19 cellular contexts compared by ENCODE assay signal in the genomic region with DNA sequence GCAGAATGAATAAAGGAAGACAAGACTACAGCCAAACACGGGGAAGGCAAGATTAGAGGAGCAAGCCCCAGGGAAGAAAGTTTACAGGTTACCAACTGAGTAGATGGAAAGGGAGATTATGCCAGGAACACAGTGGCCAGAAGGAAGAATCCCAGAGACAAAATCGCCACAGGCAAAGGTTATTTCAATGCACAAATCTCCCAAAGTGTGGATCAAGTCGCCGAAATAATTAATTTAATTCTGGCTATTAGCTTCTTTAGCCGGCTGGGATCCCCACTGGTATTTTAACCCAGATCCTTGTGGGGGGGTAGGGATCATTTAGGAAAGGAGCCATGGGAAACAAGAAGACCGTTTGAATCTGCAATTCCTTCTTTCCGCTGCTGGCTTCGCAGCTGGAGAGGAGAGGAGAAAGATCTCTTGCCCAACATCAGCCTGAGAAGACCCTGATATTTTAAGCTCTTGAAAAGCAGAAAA.
"Had no signal": no experiment of that assay in that cellular context is flagged by ENCODE, and none has a peak within 500 bp of the region (broad histone marks: within the 10 kb centered on the region; RNA-seq: fewer than 3 reads in every experiment).

No MANE protein-coding gene starts in this region.

- H3K9me3 Mint-ChIP-seq: activated B cell treated with CpG ODN at 0.5 μM for 24 hours; activated CD4-positive, alpha-beta memory T cell treated with anti-CD3 and anti-CD28 coated beads for 36 hours; dendritic cell treated with granulocyte-macrophage colony-stimulating factor and Interleukin-4, amounts not matched to agents 40 ng/mL and 50 ng/mL, for 4 days; memory B cell; stimulated activated naive CD8-positive, alpha-beta T cell treated with anti-CD3 and anti-CD28 coated beads, Interleukin-15, amount 100 ng/mL, for 72 hours had no signal

- H3K36me3 ChIP-seq: cardiac muscle cell, ovary, suprapubic skin, transverse colon had no signal

- H3K4me3 Mint-ChIP-seq: activated B cell treated with CpG ODN at 0.5 μM for 24 hours; activated CD4-positive, alpha-beta memory T cell treated with anti-CD3 and anti-CD28 coated beads for 36 hours; activated naive CD8-positive, alpha-beta T cell; dendritic cell treated with granulocyte-macrophage colony-stimulating factor and Interleukin-4, amounts not matched to agents 40 ng/mL and 50 ng/mL, for 4 days; immature natural killer cell; memory B cell; naive thymus-derived CD4-positive, alpha-beta T cell; stimulated activated naive CD8-positive, alpha-beta T cell treated with anti-CD3 and anti-CD28 coated beads, Interleukin-15, amount 100 ng/mL, for 72 hours had no signal

- H3K9me3 ChIP-seq: ovary, psoas muscle, suprapubic skin, transverse colon had no signal

- H3K4me3 ChIP-seq: cardiac muscle cell, ovary, psoas muscle, suprapubic skin, transverse colon had no signal

- H3K27me3 Mint-ChIP-seq: activated B cell treated with CpG ODN at 0.5 μM for 24 hours had no signal

- H3K27me3 ChIP-seq: cardiac muscle cell, ovary, suprapubic skin, transverse colon had no signal

- H3K4me1 ChIP-seq: foreskin keratinocyte, suprapubic skin, transverse colon had no signal

- ATAC-seq: foreskin keratinocyte; left ventricle myocardium superior; naive thymus-derived CD4-positive, alpha-beta T cell; psoas muscle; right cardiac atrium; stimulated activated naive CD8-positive, alpha-beta T cell treated with anti-CD3 and anti-CD28 coated beads, Interleukin-15, amount 100 ng/mL, for 72 hours had no signal

- H3K4me1 Mint-ChIP-seq: activated B cell treated with CpG ODN at 0.5 μM for 24 hours; immature natural killer cell; memory B cell; stimulated activated naive CD8-positive, alpha-beta T cell treated with anti-CD3 and anti-CD28 coated beads, Interleukin-15, amount 100 ng/mL, for 72 hours had no signal

- H3K36me3 Mint-ChIP-seq: activated CD4-positive, alpha-beta memory T cell treated with anti-CD3 and anti-CD28 coated beads for 36 hours; activated naive CD8-positive, alpha-beta T cell; immature natural killer cell; memory B cell; naive thymus-derived CD4-positive, alpha-beta T cell had no signal

- H3K27ac ChIP-seq: cardiac muscle cell, foreskin keratinocyte, ovary, psoas muscle, suprapubic skin, transverse colon had no signal

- H3K27ac Mint-ChIP-seq: activated B cell treated with CpG ODN at 0.5 μM for 24 hours; activated CD4-positive, alpha-beta memory T cell treated with anti-CD3 and anti-CD28 coated beads for 36 hours; activated naive CD8-positive, alpha-beta T cell; dendritic cell treated with granulocyte-macrophage colony-stimulating factor and Interleukin-4, amounts not matched to agents 40 ng/mL and 50 ng/mL, for 4 days; immature natural killer cell; memory B cell; naive thymus-derived CD4-positive, alpha-beta T cell; stimulated activated naive CD8-positive, alpha-beta T cell treated with anti-CD3 and anti-CD28 coated beads, Interleukin-15, amount 100 ng/mL, for 72 hours had no signal

- DNase-seq: activated B cell treated with CpG ODN at 0.5 μM for 24 hours; activated CD4-positive, alpha-beta memory T cell treated with anti-CD3 and anti-CD28 coated beads for 36 hours; activated CD4-positive, alpha-beta T cell treated with anti-CD3 and anti-CD28 coated beads for 4 hours; activated T-cell treated with anti-CD3 and anti-CD28 coated beads for 4 hours; foreskin keratinocyte; hippocampal formation; immature natural killer cell; left ventricle myocardium superior; naive thymus-derived CD4-positive, alpha-beta T cell; ovary; psoas muscle; right cardiac atrium; stimulated activated naive CD8-positive, alpha-beta T cell treated with anti-CD3 and anti-CD28 coated beads, Interleukin-15, amount 100 ng/mL, for 72 hours; transverse colon had no signal
